In genomic region chr5:72015103-72015548, GRCh38 we compare ENCODE assay signal across 7 cellular contexts.
A peak's percentile ranks its signal among the peaks of the same experiment; 100 is the strongest.
DNase-seq lines count a peak whose midpoint lies in the region; TF ChIP-seq lines count a peak whose summit lies in the region.

No MANE protein-coding gene starts in this region.

- H3K4me2 ChIP-seq in trophoblast cell (ENCODE audit: low read length): no peak overlapping the region

- DNase-seq in HFF-Myc (ENCODE audit: extremely low read depth, low read depth) (peak; percentile 65), NCI-H446 treated with DMSO at 0.1 percent for 48 hours (lab: John Stamatoyannopoulos, UW) (peak; percentile 34), dorsolateral prefrontal cortex (peak; percentile 56 to 92 (median 82)), trophoblast cell (no peak), T1000 (lab: John Stamatoyannopoulos, UW) (no peak), UCSD-AML1 (lab: John Stamatoyannopoulos, UW; ENCODE audit: unreplicated experiment) (no peak), thyroid gland (no peak)

- H3K79me2 ChIP-seq in trophoblast cell (ENCODE audit: control insufficient read depth, insufficient read depth, low read length, poor library complexity): no peaks in the 10 kb centered on the region

- no peaks in the 10 kb centered on the region for H3K9me3 ChIP-seq in trophoblast cell (ENCODE audit: insufficient read depth, low read depth, low read length)
- H3K9me3 ChIP-seq in thyroid gland: no peaks in the 10 kb centered on the region

- no peak overlapping the region for H3K23ac ChIP-seq in trophoblast cell (ENCODE audit: low read length)

- H2BK120ac ChIP-seq in trophoblast cell (ENCODE audit: insufficient read depth, low read length, poor library complexity): no peak overlapping the region

- peak overlapping the region; percentile 59 for H2AFZ ChIP-seq in trophoblast cell (ENCODE audit: insufficient read depth, low read length, poor library complexity)

- no peak overlapping the region for H3K4ac ChIP-seq in trophoblast cell (ENCODE audit: low read depth, low read length)

- peak overlapping the region in 57 of 59 donors; percentile 10 to 89 (median 77) for H3K27ac ChIP-seq in dorsolateral prefrontal cortex
- H3K27ac ChIP-seq in trophoblast cell (ENCODE audit: low read depth, low read length): no peak overlapping the region
- H3K27ac ChIP-seq in thyroid gland: no peak overlapping the region

- no peak overlapping the region for H4K8ac ChIP-seq in trophoblast cell (ENCODE audit: low read depth, low read length)

- no peak overlapping the region for H3K14ac ChIP-seq in trophoblast cell (ENCODE audit: low read length)

- no peak overlapping the region for H3K18ac ChIP-seq in trophoblast cell (ENCODE audit: low read length)

- no peaks in the 10 kb centered on the region for H3K79me1 ChIP-seq in trophoblast cell (ENCODE audit: low read length)

- WGBS in trophoblast cell (ENCODE audit: extremely low coverage, insufficient coverage, insufficient read length): no CpG with 5 or more reads among the region's 7 CpGs
- 58 to 83% methylated on average over 7 of the region's 7 CpGs for WGBS in thyroid gland, 2 donors

- H3K9ac ChIP-seq in trophoblast cell (ENCODE audit: low read length): no peak overlapping the region

- H2BK5ac ChIP-seq in trophoblast cell (ENCODE audit: low read depth, low read length, poor library complexity): no peak overlapping the region

- H2AK5ac ChIP-seq in trophoblast cell (ENCODE audit: low read length): no peak overlapping the region

- no peak for TF ChIP-seq CTCF in HFF-Myc (IDR thresholded peaks at IDR 0.05; ENCODE audit: low read depth, low read length, missing control alignments)
- TF ChIP-seq CTCF in dorsolateral prefrontal cortex (IDR thresholded peaks at IDR 0.05 in 54 of 56, conservative IDR thresholded peaks at IDR 0.05 in 2 of 56; ENCODE audit: low read depth in 1 of 56, partially characterized antibody in 56 of 56): peak in 1 of 56 donors; percentile 4
- TF ChIP-seq CTCF in thyroid gland (IDR thresholded peaks at IDR 0.05): no peak

- H3K27me3 ChIP-seq in dorsolateral prefrontal cortex (no peaks in the 10 kb centered on the region), trophoblast cell (ENCODE audit: insufficient read depth, low read length) (no peaks in the 10 kb centered on the region), thyroid gland (no peaks in the 10 kb centered on the region)

- H2BK12ac ChIP-seq in trophoblast cell (ENCODE audit: low read length): no peak overlapping the region

- no peak overlapping the region for H4K12ac ChIP-seq in trophoblast cell (ENCODE audit: low read depth, low read length)

- H4K91ac ChIP-seq in trophoblast cell (ENCODE audit: low read depth, low read length): no peak overlapping the region

- no peaks in the 10 kb centered on the region for H3K4me1 ChIP-seq in trophoblast cell (ENCODE audit: control insufficient read depth in 1 of 2, insufficient read depth in 2 of 2, low read length in 2 of 2)
- no peaks in the 10 kb centered on the region for H3K4me1 ChIP-seq in thyroid gland

- H3K36me3 ChIP-seq in trophoblast cell (ENCODE audit: control insufficient read depth in 1 of 2, insufficient read depth in 2 of 2, low read length in 2 of 2) (no peaks in the 10 kb centered on the region), thyroid gland (no peaks in the 10 kb centered on the region)

- TF ChIP-seq POLR2A in thyroid gland (IDR thresholded peaks at IDR 0.05): no peak

- intact Hi-C loops in dorsolateral prefrontal cortex (cut with DNase I) (loop anchor here in 1 of 2 donors (5.0 kb wide), 3 partner anchors 78 to 233 kb away; partner anchors contain the start of gene MAP1B), thyroid gland (cut with DNase I) (no loop called here)

- H3K4me3 ChIP-seq in HFF-Myc (replicated peaks; ENCODE audit: low read depth, low read length) (no peak overlapping the region), dorsolateral prefrontal cortex (peak overlapping the region in 58 of 59 donors; percentile 8 to 62 (median 41)), trophoblast cell (ENCODE audit: low read depth, low read length) (no peak overlapping the region), thyroid gland (replicated peaks in 1 of 3) (no peak overlapping the region)

Comparison
In these comparisons a context has a peak if more than half of its experiments do, and no peak if none do; other contexts are left out.
1. DNase-seq: peak in HFF-Myc (single experiment), NCI-H446 treated with DMSO at 0.1 percent for 48 hours (single experiment) and dorsolateral prefrontal cortex (10 of 10); none in trophoblast cell (0 of 2), T1000 (single experiment), UCSD-AML1 (single experiment) and thyroid gland (0 of 2).
2. H3K4me3 ChIP-seq: peak in dorsolateral prefrontal cortex (58 of 59); none in HFF-Myc (single experiment), trophoblast cell (single experiment) and thyroid gland (0 of 3).
3. H3K27ac ChIP-seq: peak in dorsolateral prefrontal cortex (57 of 59); none in trophoblast cell (single experiment) and thyroid gland (0 of 3).